8 cellular contexts compared by ENCODE assay signal in the genomic region with DNA sequence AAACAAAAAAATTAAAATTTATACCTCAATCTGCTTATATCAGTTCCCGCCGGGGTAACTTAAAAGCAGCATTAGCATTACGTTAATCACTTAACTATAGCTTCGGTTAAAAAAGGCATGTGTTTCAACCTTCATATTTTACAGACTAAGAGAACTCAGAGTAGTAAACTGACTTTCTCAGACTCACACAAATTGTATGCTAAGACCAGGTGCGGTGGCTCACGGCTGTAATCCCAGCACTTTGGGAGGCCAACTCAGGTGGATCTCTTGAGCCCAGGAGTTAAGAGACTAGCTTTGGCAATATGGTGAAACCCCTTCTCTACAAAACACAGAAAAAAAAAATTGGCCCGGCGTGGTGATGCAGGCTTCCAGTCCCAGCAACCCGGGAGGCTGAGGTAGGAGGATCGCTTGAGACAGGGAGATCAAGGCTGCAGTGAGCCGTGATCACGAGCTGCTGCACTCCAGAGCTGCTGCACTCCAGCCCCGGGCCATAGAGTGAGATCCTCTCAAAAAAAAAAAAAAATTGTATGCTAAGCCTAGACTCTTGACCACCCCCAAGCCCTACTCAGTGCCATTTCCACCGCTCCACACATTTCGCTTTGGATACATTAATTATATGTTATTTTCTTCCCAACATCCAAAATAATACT. TPM values are rescaled to one million over a fixed set of nuclear protein-coding genes. Genes with fewer than 3 reads are reported as not detected.
DNase-seq lines count a peak whose midpoint lies in the region; ATAC-seq, FAIRE-seq and TF ChIP-seq lines count a peak whose summit lies in the region.

No MANE protein-coding gene starts in this region.

- ATAC-seq in stimulated activated naive B cell treated with anti-CD40 and anti-IgM and Interleukin-4, amounts not matched to agents 10 μg/mL and 1 μg/mL and 100 μg/mL, for 72 hours (replicated peaks) = no peak

- H3K4me3 Mint-ChIP-seq in T-helper 2 cell treated with Interferon-gamma antibody and Interleukin-4, amounts not matched to agents 5 μg/mL and 100 μg/mL, for 36 hours = peak overlapping the region; percentile 90
- H3K4me3 Mint-ChIP-seq in stimulated activated naive B cell treated with anti-CD40 and anti-IgM and Interleukin-4, amounts not matched to agents 10 μg/mL and 1 μg/mL and 100 μg/mL, for 72 hours = no peak overlapping the region

- H3K27me3 Mint-ChIP-seq in T-helper 2 cell treated with Interferon-gamma antibody and Interleukin-4, amounts not matched to agents 5 μg/mL and 100 μg/mL, for 36 hours (ENCODE audit: low read depth) = no peaks in the 10 kb centered on the region
- H3K27me3 Mint-ChIP-seq in stimulated activated naive B cell treated with anti-CD40 and anti-IgM and Interleukin-4, amounts not matched to agents 10 μg/mL and 1 μg/mL and 100 μg/mL, for 72 hours = peaks cover 12 to 26% of the 10 kb centered on the region in 2 donors

- H3K36me3 Mint-ChIP-seq in T-helper 2 cell treated with Interferon-gamma antibody and Interleukin-4, amounts not matched to agents 5 μg/mL and 100 μg/mL, for 36 hours (ENCODE audit: low read depth) = peaks cover 22% of the 10 kb centered on the region
- peaks cover 4% of the 10 kb centered on the region in 2 donors for H3K36me3 Mint-ChIP-seq in stimulated activated naive B cell treated with anti-CD40 and anti-IgM and Interleukin-4, amounts not matched to agents 10 μg/mL and 1 μg/mL and 100 μg/mL, for 72 hours

- H3K4me1 ChIP-seq in small intestine (ENCODE audit: control insufficient read depth in 2 of 2, insufficient read depth in 1 of 2, low read depth in 1 of 2, low read length in 1 of 2) = peaks cover 6 to 8% of the 10 kb centered on the region in 2 donors

- no peaks in the 10 kb centered on the region for H3K9me3 Mint-ChIP-seq in T-helper 2 cell treated with Interferon-gamma antibody and Interleukin-4, amounts not matched to agents 5 μg/mL and 100 μg/mL, for 36 hours
- H3K9me3 Mint-ChIP-seq in stimulated activated naive B cell treated with anti-CD40 and anti-IgM and Interleukin-4, amounts not matched to agents 10 μg/mL and 1 μg/mL and 100 μg/mL, for 72 hours = no peaks in the 10 kb centered on the region

- peak; percentile 20 for DNase-seq in NK-92 treated with Interleukin-12 subunit alpha and Interleukin-12 subunit beta, amount 100 ng/mL, for 24 hours (lab: John Stamatoyannopoulos, UW)
- DNase-seq in NK-92 (lab: John Stamatoyannopoulos, UW; ENCODE audit: unreplicated experiment) = no peak
- DNase-seq in T-helper 2 cell treated with Interferon-gamma antibody and Interleukin-4, amounts not matched to agents 5 μg/mL and 100 μg/mL, for 36 hours (ENCODE audit: low spot score) = no peak
- DNase-seq in fibroblast of pulmonary artery (ENCODE audit: low read depth) = peak; percentile 32
- DNase-seq in small intestine = peak; percentile 36
- DNase-seq in posterior cingulate gyrus = no peak
- DNase-seq in stimulated activated naive B cell treated with anti-CD40 and anti-IgM and Interleukin-4, amounts not matched to agents 10 μg/mL and 1 μg/mL and 100 μg/mL, for 72 hours = no peak
- no peak for DNase-seq in activated CD8-positive, alpha-beta memory T cell treated with anti-CD3 and anti-CD28 coated beads for 24 hours

- peak overlapping the region; percentile 80 for H3K27ac Mint-ChIP-seq in T-helper 2 cell treated with Interferon-gamma antibody and Interleukin-4, amounts not matched to agents 5 μg/mL and 100 μg/mL, for 36 hours
- H3K27ac Mint-ChIP-seq in stimulated activated naive B cell treated with anti-CD40 and anti-IgM and Interleukin-4, amounts not matched to agents 10 μg/mL and 1 μg/mL and 100 μg/mL, for 72 hours = no peak overlapping the region

- TF ChIP-seq CTCF in fibroblast of pulmonary artery (IDR thresholded peaks at IDR 0.05; ENCODE audit: low read length, missing control alignments) = no peak

- peaks cover 55% of the 10 kb centered on the region for H3K4me1 Mint-ChIP-seq in T-helper 2 cell treated with Interferon-gamma antibody and Interleukin-4, amounts not matched to agents 5 μg/mL and 100 μg/mL, for 36 hours (ENCODE audit: low read depth)
- H3K4me1 Mint-ChIP-seq in stimulated activated naive B cell treated with anti-CD40 and anti-IgM and Interleukin-4, amounts not matched to agents 10 μg/mL and 1 μg/mL and 100 μg/mL, for 72 hours = peaks cover 11 to 34% of the 10 kb centered on the region in 2 donors

- intact Hi-C loops in posterior cingulate gyrus (cut with DNase I) = loop anchor here (5.0 kb wide), 1 partner anchor 223 kb away; the partner anchor contains the start of gene ATL2

- WGBS in small intestine, 3 donors = 8 to 30% (median 19%) methylated on average over 15 of the region's 15 CpGs

- no peaks in the 10 kb centered on the region for H3K36me3 ChIP-seq in small intestine (ENCODE audit: control insufficient read depth in 2 of 2, insufficient read depth in 2 of 2, low read length in 2 of 2)

- peak overlapping the region in 1 of 2 donors; percentile 29 for H3K27ac ChIP-seq in small intestine (ENCODE audit: low read depth in 1 of 2, low read length in 1 of 2)

- H3K27me3 ChIP-seq in small intestine (ENCODE audit: control insufficient read depth in 2 of 2, insufficient read depth in 2 of 2, low read length in 2 of 2) = no peaks in the 10 kb centered on the region

- no peak for FAIRE-seq in small intestine (lab: Jason Lieb, UNC)

- H3K9me3 ChIP-seq in small intestine (ENCODE audit: control insufficient read depth, low read depth) = no peaks in the 10 kb centered on the region

- H3K4me3 ChIP-seq in fibroblast of pulmonary artery (replicated peaks; ENCODE audit: low read depth, low read length) (peak overlapping the region; percentile 70), small intestine (ENCODE audit: low read depth in 1 of 2, low read length in 2 of 2) (peak overlapping the region in 1 of 2 donors; percentile 97)

RNA-seq across cellular contexts. Expression of gene HNRNPLL, which starts 2.4 kb away (rescaled TPM):
- polyA plus RNA-seq in small intestine = 10 to 100 TPM; 17.3 to 19.9 (median 19.4) TPM

Comparison
In these comparisons a context has a peak if more than half of its experiments do, and no peak if none do; other contexts are left out.
1. DNase-seq: peak in NK-92 treated with Interleukin-12 subunit alpha and Interleukin-12 subunit beta, amount 100 ng/mL, for 24 hours (single experiment), fibroblast of pulmonary artery (single experiment) and small intestine (single experiment); none in NK-92 (single experiment), T-helper 2 cell treated with Interferon-gamma antibody and Interleukin-4, amounts not matched to agents 5 μg/mL and 100 μg/mL, for 36 hours (single experiment), posterior cingulate gyrus (0 of 10), stimulated activated naive B cell treated with anti-CD40 and anti-IgM and Interleukin-4, amounts not matched to agents 10 μg/mL and 1 μg/mL and 100 μg/mL, for 72 hours (single experiment) and activated CD8-positive, alpha-beta memory T cell treated with anti-CD3 and anti-CD28 coated beads for 24 hours (single experiment).